In genomic region chr6:144148891-144149290, GRCh38 we compare ENCODE assay signal across 1 cellular context.
TF ChIP-seq lines count a peak whose summit lies in the region.

No MANE protein-coding gene starts in this region.

TF ChIP-seq in endothelial cell of umbilical vein, 7 proteins besides CTCF, POLR2A, EP300 and RAD21:
- TF ChIP-seq JUN (IDR thresholded peaks at IDR 0.05; ENCODE audit: borderline replicate concordance, insufficient read depth, insufficient read length, low read depth) (peak; percentile 17), FOS (IDR thresholded peaks at IDR 0.05; ENCODE audit: borderline replicate concordance, insufficient read depth, low read length) (no peak)
TF ChIP-seq in endothelial cell of umbilical vein: peak in this region for 1.
